ENCODE assay signal across 14 cellular contexts in genomic region chr2:201262718-201263117, GRCh38. TPM values are rescaled to one million over a fixed set of nuclear protein-coding genes. Genes with fewer than 3 reads are reported as not detected.
DNase-seq lines count a peak whose midpoint lies in the region; ATAC-seq and TF ChIP-seq lines count a peak whose summit lies in the region.
"Had no signal": no experiment of that assay in that cellular context is flagged by ENCODE, and none has a peak within 500 bp of the region (broad histone marks: within the 10 kb centered on the region; RNA-seq: fewer than 3 reads in every experiment).

No MANE protein-coding gene starts in this region.

- H3K4me1 ChIP-seq in CD4-positive, alpha-beta memory T cell (ENCODE audit: insufficient read depth, low read length): peaks cover 79% of the 10 kb centered on the region
- H3K4me1 ChIP-seq in suprapubic skin: peaks cover 49% of the 10 kb centered on the region

- ATAC-seq in naive thymus-derived CD8-positive, alpha-beta T cell: no peak
- ATAC-seq: heart left ventricle, left ventricle myocardium superior, pancreas had no signal

- WGBS in suprapubic skin: 75% methylated on average over 6 of the region's 6 CpGs

- H3K9me3 ChIP-seq in CD4-positive, alpha-beta memory T cell (ENCODE audit: control insufficient read depth in 1 of 2, low read length in 2 of 2): no peaks in the 10 kb centered on the region
- no peaks in the 10 kb centered on the region for H3K9me3 ChIP-seq in suprapubic skin
- H3K9me3 ChIP-seq: heart left ventricle, pancreas had no signal

- peak overlapping the region; percentile 79 to 91 (median 89) for H3K4me3 Mint-ChIP-seq in CD4-positive, alpha-beta memory T cell
- peak overlapping the region; percentile 80 for H3K4me3 Mint-ChIP-seq in activated T-helper 1 cell treated with anti-CD3 and anti-CD28 coated beads, Interleukin-12 subunit alpha, Interleukin-12 subunit beta, Interleukin-2, Interleukin-4 antibody, amounts not matched to agents 30 ng/mL and 10 ng/mL and 1 ng/mL, durations not matched to agents 14 hours and 24 hours and 36 hours
- peak overlapping the region; percentile 68 to 98 (median 88) for H3K4me3 Mint-ChIP-seq in naive thymus-derived CD8-positive, alpha-beta T cell
- H3K4me3 Mint-ChIP-seq: endodermal cell had no signal

- in situ Hi-C loops in KBM-7 (cut with MboI; ENCODE audit: low pct_unique_long_range_greater_than_20kb, low sequenced_read_pairs): loop anchor here (25.0 kb wide), 1 partner anchor 100 kb away; the partner anchor contains the start of gene FLACC1

- H3K4me1 Mint-ChIP-seq in CD4-positive, alpha-beta memory T cell: peaks cover 51 to 88% (median 66%) of the 10 kb centered on the region in 4 donors
- H3K4me1 Mint-ChIP-seq in activated T-helper 1 cell treated with anti-CD3 and anti-CD28 coated beads, Interleukin-12 subunit alpha, Interleukin-12 subunit beta, Interleukin-2, Interleukin-4 antibody, amounts not matched to agents 30 ng/mL and 10 ng/mL and 1 ng/mL, durations not matched to agents 14 hours and 24 hours and 36 hours (ENCODE audit: low read depth): peaks cover 89% of the 10 kb centered on the region
- peaks cover 39 to 87% (median 82%) of the 10 kb centered on the region in 4 donors for H3K4me1 Mint-ChIP-seq in naive thymus-derived CD8-positive, alpha-beta T cell

- intact Hi-C loops in CD4-positive, alpha-beta memory T cell (cut with micrococcal nuclease): no loop called here
- intact Hi-C loops in activated T-helper 1 cell treated with anti-CD3 and anti-CD28 coated beads, Interleukin-12 subunit alpha, Interleukin-12 subunit beta, Interleukin-2, Interleukin-4 antibody, amounts not matched to agents 30 ng/mL and 10 ng/mL and 1 ng/mL, durations not matched to agents 14 hours and 24 hours and 36 hours (cut with micrococcal nuclease): loop anchor here (1.0 to 5.0 kb wide), 8 partner anchors 26 to 1002 kb away; partner anchors contain the start of genes ALS2, BZW1, NOP58 and TMEM237

- peak overlapping the region; percentile 21 to 49 for H3K4me3 ChIP-seq in CD4-positive, alpha-beta memory T cell (ENCODE audit: low read length in 2 of 2)
- no peak overlapping the region for H3K4me3 ChIP-seq in suprapubic skin
- H3K4me3 ChIP-seq: pancreas had no signal

- H3K27me3 Mint-ChIP-seq in CD4-positive, alpha-beta memory T cell: no peaks in the 10 kb centered on the region
- no peaks in the 10 kb centered on the region for H3K27me3 Mint-ChIP-seq in activated T-helper 1 cell treated with anti-CD3 and anti-CD28 coated beads, Interleukin-12 subunit alpha, Interleukin-12 subunit beta, Interleukin-2, Interleukin-4 antibody, amounts not matched to agents 30 ng/mL and 10 ng/mL and 1 ng/mL, durations not matched to agents 14 hours and 24 hours and 36 hours (ENCODE audit: insufficient read depth)
- peaks cover 0 to 1% (median 0%) of the 10 kb centered on the region in 5 donors for H3K27me3 Mint-ChIP-seq in naive thymus-derived CD8-positive, alpha-beta T cell

- peaks cover 13% of the 10 kb centered on the region for H3K36me3 ChIP-seq in CD4-positive, alpha-beta memory T cell (ENCODE audit: insufficient read depth, low read length)
- peaks cover 12% of the 10 kb centered on the region for H3K36me3 ChIP-seq in suprapubic skin
- H3K36me3 ChIP-seq: pancreas had no signal

- peaks cover 29 to 47% of the 10 kb centered on the region in 2 donors for H3K36me3 Mint-ChIP-seq in CD4-positive, alpha-beta memory T cell
- H3K36me3 Mint-ChIP-seq in activated T-helper 1 cell treated with anti-CD3 and anti-CD28 coated beads, Interleukin-12 subunit alpha, Interleukin-12 subunit beta, Interleukin-2, Interleukin-4 antibody, amounts not matched to agents 30 ng/mL and 10 ng/mL and 1 ng/mL, durations not matched to agents 14 hours and 24 hours and 36 hours (ENCODE audit: low read depth): peaks cover 33% of the 10 kb centered on the region
- H3K36me3 Mint-ChIP-seq in naive thymus-derived CD8-positive, alpha-beta T cell: peaks cover 12 to 19% (median 13%) of the 10 kb centered on the region in 3 donors

- TF ChIP-seq EP300 in suprapubic skin (IDR thresholded peaks at IDR 0.05): no peak

- TF ChIP-seq CTCF in suprapubic skin (IDR thresholded peaks at IDR 0.05): no peak

- peak overlapping the region; percentile 55 for H3K27ac ChIP-seq in CD4-positive, alpha-beta memory T cell (ENCODE audit: low read depth, low read length)
- no peak overlapping the region for H3K27ac ChIP-seq in suprapubic skin
- H3K27ac ChIP-seq: pancreas had no signal

- TF ChIP-seq POLR2A in suprapubic skin (IDR thresholded peaks at IDR 0.05): no peak

- CTCF ChIA-PET in CD4-positive, alpha-beta memory T cell (lab: Charles Lee; ENCODE audit: partially characterized antibody): interaction anchor here (1.1 to 9.0 kb wide), 4 partner anchors 16 to 101 kb away, joined by 3 to 108 read pairs (median 4); no protein-coding TSS in a partner anchor

- no peaks in the 10 kb centered on the region for H3K27me3 ChIP-seq in CD4-positive, alpha-beta memory T cell (ENCODE audit: insufficient read depth, low read length)
- no peaks in the 10 kb centered on the region for H3K27me3 ChIP-seq in suprapubic skin
- H3K27me3 ChIP-seq: heart left ventricle, pancreas had no signal

- POLR2A ChIA-PET in CD4-positive, alpha-beta memory T cell (lab: Charles Lee; ENCODE audit: partially characterized antibody): interaction anchor here (1.2 to 14.9 kb wide), 11 partner anchors 10 to 519 kb away, joined by 4 to 249 read pairs (median 21); partner anchors contain the start of genes ALS2, CFLAR, STRADB and TRAK2
- POLR2A ChIA-PET in naive thymus-derived CD8-positive, alpha-beta T cell (lab: Charles Lee): interaction anchor here (0.7 to 3.2 kb wide), 7 partner anchors 9 to 98 kb away, joined by 3 to 21 read pairs (median 4); no protein-coding TSS in a partner anchor

- peak in 2 of 5 donors; percentile 45 to 53 for DNase-seq in CD4-positive, alpha-beta memory T cell
- DNase-seq in KBM-7: peak; percentile 45
- no peak for DNase-seq in activated T-helper 1 cell treated with anti-CD3 and anti-CD28 coated beads, Interleukin-12 subunit alpha, Interleukin-12 subunit beta, Interleukin-2, Interleukin-4 antibody, amounts not matched to agents 30 ng/mL and 10 ng/mL and 1 ng/mL, durations not matched to agents 14 hours and 24 hours and 36 hours (ENCODE audit: low spot score)
- peak in 1 of 10 donors; percentile 60 for DNase-seq in naive thymus-derived CD8-positive, alpha-beta T cell
- DNase-seq in suprapubic skin (ENCODE audit: low spot score in 2 of 2): no peak
- no peak for DNase-seq in NOMO-1 treated with DMSO at 0.1 percent for 48 hours (lab: John Stamatoyannopoulos, UW; ENCODE audit: unreplicated experiment)
- DNase-seq in NCI-H69 (lab: John Stamatoyannopoulos, UW): no peak
- DNase-seq: activated CD8-positive, alpha-beta memory T cell treated with anti-CD3 and anti-CD28 coated beads for 24 hours; Calu3; endodermal cell; heart left ventricle; left ventricle myocardium superior; NCI-H1436; pancreas had no signal

- H3K9me3 Mint-ChIP-seq in CD4-positive, alpha-beta memory T cell: no peaks in the 10 kb centered on the region
- no peaks in the 10 kb centered on the region for H3K9me3 Mint-ChIP-seq in activated T-helper 1 cell treated with anti-CD3 and anti-CD28 coated beads, Interleukin-12 subunit alpha, Interleukin-12 subunit beta, Interleukin-2, Interleukin-4 antibody, amounts not matched to agents 30 ng/mL and 10 ng/mL and 1 ng/mL, durations not matched to agents 14 hours and 24 hours and 36 hours
- no peaks in the 10 kb centered on the region for H3K9me3 Mint-ChIP-seq in naive thymus-derived CD8-positive, alpha-beta T cell
- H3K9me3 Mint-ChIP-seq: endodermal cell had no signal

- peak overlapping the region; percentile 75 to 95 (median 89) for H3K27ac Mint-ChIP-seq in CD4-positive, alpha-beta memory T cell
- H3K27ac Mint-ChIP-seq in activated T-helper 1 cell treated with anti-CD3 and anti-CD28 coated beads, Interleukin-12 subunit alpha, Interleukin-12 subunit beta, Interleukin-2, Interleukin-4 antibody, amounts not matched to agents 30 ng/mL and 10 ng/mL and 1 ng/mL, durations not matched to agents 14 hours and 24 hours and 36 hours: peak overlapping the region; percentile 90
- H3K27ac Mint-ChIP-seq in naive thymus-derived CD8-positive, alpha-beta T cell: peak overlapping the region; percentile 85 to 99 (median 90)
- H3K27ac Mint-ChIP-seq: endodermal cell had no signal

RNA-seq across cellular contexts. Expression of gene CASP8, which starts 2.4 kb away (rescaled TPM):
- total RNA-seq in CD4-positive, alpha-beta memory T cell: 100 to 1,000 TPM; 199 to 200 TPM
- 100 to 1,000 TPM in 1 of 2 donors, 10 to 100 TPM in 1; 30.6 to 108 TPM for polyA plus RNA-seq in CD4-positive, alpha-beta memory T cell
- total RNA-seq in activated T-helper 1 cell treated with anti-CD3 and anti-CD28 coated beads, Interleukin-12 subunit alpha, Interleukin-12 subunit beta, Interleukin-2, Interleukin-4 antibody, amounts not matched to agents 30 ng/mL and 10 ng/mL and 1 ng/mL, durations not matched to agents 14 hours and 24 hours and 36 hours: 40.5 and 40.6 TPM in 2 replicates
- total RNA-seq in naive thymus-derived CD8-positive, alpha-beta T cell: 100 to 1,000 TPM; 209 to 212 TPM
- polyA plus RNA-seq in naive thymus-derived CD8-positive, alpha-beta T cell: 10 to 100 TPM; 25.0 to 56.5 (median 26.1) TPM
- total RNA-seq in suprapubic skin: 10 to 100 TPM; 11.9 to 22.7 (median 17.2) TPM
